12 cellular contexts compared by ENCODE assay signal in genomic region chr14:59356298-59356697, GRCh38.
DNase-seq lines count a peak whose midpoint lies in the region; ATAC-seq lines count a peak whose summit lies in the region.
"Had no signal": no experiment of that assay in that cellular context is flagged by ENCODE, and none has a peak within 500 bp of the region (broad histone marks: within the 10 kb centered on the region; RNA-seq: fewer than 3 reads in every experiment).

No MANE protein-coding gene starts in this region.

- ATAC-seq in GM19043 (IDR thresholded peaks at IDR 0.05; ENCODE audit: low read depth, unreplicated experiment) (peak; percentile 8), HG02852 (IDR thresholded peaks at IDR 0.05; ENCODE audit: unreplicated experiment) (peak; percentile 30), memory B cell (ENCODE audit: low read depth) (peak; percentile 65), GM19463 (IDR thresholded peaks at IDR 0.05; ENCODE audit: unreplicated experiment) (no peak), GM18870 (IDR thresholded peaks at IDR 0.05; ENCODE audit: unreplicated experiment) (no peak)

- H3K36me3 Mint-ChIP-seq in memory B cell = peaks cover 20% of the 10 kb centered on the region

- DNase-seq in NCI-H2107 (lab: John Stamatoyannopoulos, UW) (peak; percentile 83), memory B cell (ENCODE audit: low spot score in 2 of 2) (peak; percentile 23 to 34), EL (no peak)
- DNase-seq: activated CD4-positive, alpha-beta T cell treated with anti-CD3 and anti-CD28 coated beads, Interleukin-2, amount 50 U/mL, for 1 hour; activated naive CD8-positive, alpha-beta T cell treated with anti-CD3 and anti-CD28 coated beads, Interleukin-2, amount 10 ng/mL, durations not matched to agents 7 days and 5 days; NCI-H2081 treated with DMSO at 0.1 percent for 48 hours; stimulated activated CD4-positive, alpha-beta T cell treated with anti-CD3 and anti-CD28 coated beads, Interleukin-4, amount 100 ng/mL, for 1 hour had no signal

- peaks cover 57% of the 10 kb centered on the region for H3K4me1 Mint-ChIP-seq in memory B cell
- H3K4me1 Mint-ChIP-seq: neural crest cell had no signal

- H3K27me3 Mint-ChIP-seq in memory B cell = no peaks in the 10 kb centered on the region
- H3K27me3 Mint-ChIP-seq: activated naive CD8-positive, alpha-beta T cell treated with anti-CD3 and anti-CD28 coated beads, Interleukin-2, amount 10 ng/mL, durations not matched to agents 7 days and 5 days had no signal

- no peaks in the 10 kb centered on the region for H3K9me3 Mint-ChIP-seq in memory B cell
- H3K9me3 Mint-ChIP-seq: activated naive CD8-positive, alpha-beta T cell treated with anti-CD3 and anti-CD28 coated beads, Interleukin-2, amount 10 ng/mL, durations not matched to agents 7 days and 5 days; neural crest cell had no signal

- H3K27ac Mint-ChIP-seq in memory B cell = peak overlapping the region; percentile 96
- H3K27ac Mint-ChIP-seq: activated naive CD8-positive, alpha-beta T cell treated with anti-CD3 and anti-CD28 coated beads, Interleukin-2, amount 10 ng/mL, durations not matched to agents 7 days and 5 days had no signal

- peak overlapping the region; percentile 65 for H3K4me3 Mint-ChIP-seq in memory B cell
- H3K4me3 Mint-ChIP-seq: activated naive CD8-positive, alpha-beta T cell treated with anti-CD3 and anti-CD28 coated beads, Interleukin-2, amount 10 ng/mL, durations not matched to agents 7 days and 5 days; neural crest cell had no signal

Comparison
In these comparisons a context has a peak if more than half of its experiments do, and no peak if none do; other contexts are left out.
1. ATAC-seq: peak in GM19043 (single experiment), HG02852 (single experiment) and memory B cell (single experiment); none in GM19463 (single experiment) and GM18870 (single experiment).